8 cellular contexts compared by ENCODE assay signal in the genomic region with DNA sequence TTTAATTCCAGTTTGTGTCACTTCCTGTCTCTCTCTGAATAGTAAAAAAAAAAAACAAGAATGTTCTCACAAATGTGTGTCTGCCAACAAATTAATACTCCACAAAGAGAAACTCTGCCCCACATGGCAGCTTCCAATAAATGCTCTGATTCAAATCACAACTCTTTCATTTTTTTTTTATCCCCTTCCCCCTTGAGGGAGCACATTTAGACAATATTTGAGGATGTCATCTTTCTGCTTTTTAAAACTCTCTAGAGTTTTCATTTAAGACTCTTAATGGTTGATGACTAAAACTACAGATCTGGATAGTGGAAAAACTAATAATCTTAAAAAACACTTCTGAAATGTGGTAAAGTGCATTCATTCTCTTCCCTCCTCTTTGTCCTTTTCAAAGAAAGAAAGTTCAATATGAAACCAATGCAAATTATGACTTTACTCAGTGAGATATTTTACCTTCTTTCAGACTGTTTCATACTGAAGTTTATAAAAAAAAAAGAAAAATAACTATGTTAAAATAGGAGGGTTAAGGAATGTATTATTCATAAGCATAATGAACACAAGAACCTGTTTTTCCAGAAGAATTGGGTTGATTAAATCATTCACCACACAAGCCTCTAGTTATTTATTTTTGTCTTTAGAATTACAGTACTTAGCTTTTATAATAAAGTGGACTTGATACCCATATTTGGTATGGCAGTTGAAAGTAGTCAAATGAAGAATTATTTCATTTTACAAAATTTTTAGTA. TPM values are rescaled to one million over a fixed set of nuclear protein-coding genes. Genes with fewer than 3 reads are reported as not detected.
DNase-seq lines count a peak whose midpoint lies in the region; ATAC-seq and TF ChIP-seq lines count a peak whose summit lies in the region.

No MANE protein-coding gene starts in this region.

- H3K27me3 Mint-ChIP-seq in natural killer cell (ENCODE audit: low read depth in 2 of 2), result no peaks in the 10 kb centered on the region

- POLR2A ChIA-PET in HEK293 (lab: Yijun Ruan, JAX), result interaction anchor here (0.7 kb wide), 1 partner anchor 792 kb away, joined by 5 read pairs; no protein-coding TSS in a partner anchor
- POLR2A ChIA-PET in Panc1 (lab: Charles Lee), result interaction anchor here (0.7 kb wide), 1 partner anchor 98 kb away, joined by 4 read pairs; no protein-coding TSS in a partner anchor

- no TSS peak for BruUV-seq in Panc1 (replicated peaks; lab: Mats Ljungman, UMichigan)

- H3K27ac ChIP-seq in HEK293 (ENCODE audit: extremely low read depth, low read depth, low read length) (no peak overlapping the region), Panc1 (ENCODE audit: low read length) (peak overlapping the region; percentile 88), dorsolateral prefrontal cortex (peak overlapping the region in 37 of 59 donors; percentile 2 to 78 (median 47))

- peaks cover 10% of the 10 kb centered on the region for H3K36me3 Mint-ChIP-seq in natural killer cell

- CTCF ChIA-PET in HEK293 (lab: Yijun Ruan, JAX), result interaction anchor here (0.5 to 1.1 kb wide), 4 partner anchors 73 to 686 kb away, joined by 4 to 6 read pairs (median 5); no protein-coding TSS in a partner anchor
- CTCF ChIA-PET in Panc1 (lab: Charles Lee), result interaction anchor here (0.7 kb wide), 2 partner anchors 24 to 182 kb away, joined by 3 to 10 read pairs; no protein-coding TSS in a partner anchor

- ATAC-seq in Panc1, result no peak
- ATAC-seq in natural killer cell, result peak; percentile 47 to 66 (median 57)
- ATAC-seq in HG03457 (IDR thresholded peaks at IDR 0.05; ENCODE audit: unreplicated experiment), result no peak

- H3K4me3 ChIP-seq in HEK293 (ENCODE audit: low read depth, low read length) (no peak overlapping the region), Panc1 (ENCODE audit: low read depth in 2 of 2, low read length in 2 of 2) (no peak overlapping the region), dorsolateral prefrontal cortex (peak overlapping the region in 23 of 59 donors; percentile 0 to 43 (median 20))

- H3K27ac Mint-ChIP-seq in natural killer cell, result peak overlapping the region; percentile 93 to 95

- H3K36me3 ChIP-seq in HEK293 (ENCODE audit: control insufficient read depth in 2 of 2, insufficient read depth in 1 of 2, low read length in 2 of 2) (peaks cover 8 to 21% of the 10 kb centered on the region in 2 experiments), Panc1 (ENCODE audit: control insufficient read depth, insufficient read depth, low read length) (no peaks in the 10 kb centered on the region; the same call in 1 of the 2 replicates)

- no peaks in the 10 kb centered on the region for H3K9me3 Mint-ChIP-seq in natural killer cell

- no peaks in the 10 kb centered on the region for H3K27me3 ChIP-seq in Panc1 (ENCODE audit: control insufficient read depth, insufficient read depth, low read length)
- H3K27me3 ChIP-seq in dorsolateral prefrontal cortex, result no peaks in the 10 kb centered on the region

- in situ Hi-C loops in Panc1 (cut with HindIII; ENCODE audit: low pct_unique_long_range_greater_than_20kb, low sequenced_read_pairs), result no loop called here

- H3K4me3 Mint-ChIP-seq in natural killer cell, result peak overlapping the region; percentile 86

- 0 out of 3 replicates have a peak, but pooled peaks have one; percentile 9 for TF ChIP-seq CTCF in GM12872 (IDR thresholded peaks at IDR 0.05; ENCODE audit: insufficient read depth, low read depth, low read length)
- no peak for TF ChIP-seq CTCF in HEK293 (tag by site-specific recombination; IDR thresholded peaks at IDR 0.05)
- TF ChIP-seq CTCF in Panc1 (IDR thresholded peaks at IDR 0.05), result no peak; the same call in 1 of the 2 replicates
- TF ChIP-seq CTCF in dorsolateral prefrontal cortex (IDR thresholded peaks at IDR 0.05 in 54 of 56, conservative IDR thresholded peaks at IDR 0.05 in 2 of 56; ENCODE audit: low read depth in 1 of 56, partially characterized antibody in 56 of 56), result peak in 12 of 56 donors; percentile 7 to 34 (median 18)
- peak; percentile 22 for TF ChIP-seq CTCF in natural killer cell (IDR thresholded peaks at IDR 0.05)

- H3K9me3 ChIP-seq in HEK293 (ENCODE audit: control insufficient read depth, insufficient read depth, low read depth, low read length) (no peaks in the 10 kb centered on the region), Panc1 (ENCODE audit: control insufficient read depth, insufficient read depth, low read depth, low read length) (no peaks in the 10 kb centered on the region)

- intact Hi-C loops in Panc1 (cut with micrococcal nuclease; ENCODE audit: unreplicated experiment) (no loop called here), dorsolateral prefrontal cortex (cut with DNase I) (no loop called here), natural killer cell (cut with micrococcal nuclease) (loop anchor here (1.0 to 5.0 kb wide), 5 partner anchors 41 to 693 kb away; no protein-coding TSS in a partner anchor)

- peaks cover 48 to 52% of the 10 kb centered on the region in 2 donors for H3K4me1 Mint-ChIP-seq in natural killer cell

- H3K4me1 ChIP-seq in HEK293 (ENCODE audit: control insufficient read depth, insufficient read depth, low read length) (peaks cover 19% of the 10 kb centered on the region), Panc1 (ENCODE audit: control insufficient read depth, insufficient read depth, low read length) (peaks cover 58% of the 10 kb centered on the region)

- no peak for DNase-seq in Panc1 (ENCODE audit: low read depth, low spot score)
- no peak for DNase-seq in dorsolateral prefrontal cortex
- DNase-seq in natural killer cell, result no peak
- no peak for DNase-seq in NCI-H2081 (lab: John Stamatoyannopoulos, UW)
- no peak for DNase-seq in AG08396 (ENCODE audit: low spot score)

TF ChIP-seq in HEK293, 187 proteins besides CTCF, POLR2A, EP300 and RAD21:
- TF ChIP-seq, protein P1, sequence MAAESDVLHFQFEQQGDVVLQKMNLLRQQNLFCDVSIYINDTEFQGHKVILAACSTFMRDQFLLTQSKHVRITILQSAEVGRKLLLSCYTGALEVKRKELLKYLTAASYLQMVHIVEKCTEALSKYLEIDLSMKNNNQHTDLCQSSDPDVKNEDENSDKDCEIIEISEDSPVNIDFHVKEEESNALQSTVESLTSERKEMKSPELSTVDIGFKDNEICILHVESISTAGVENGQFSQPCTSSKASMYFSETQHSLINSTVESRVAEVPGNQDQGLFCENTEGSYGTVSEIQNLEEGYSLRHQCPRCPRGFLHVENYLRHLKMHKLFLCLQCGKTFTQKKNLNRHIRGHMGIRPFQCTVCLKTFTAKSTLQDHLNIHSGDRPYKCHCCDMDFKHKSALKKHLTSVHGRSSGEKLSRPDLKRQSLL (tag by site-specific recombination; IDR thresholded peaks at IDR 0.05), result no peak
- no peak for TF ChIP-seq ZFP41 (tag by site-specific recombination; IDR thresholded peaks at IDR 0.05; ENCODE audit: borderline replicate concordance)
- TF ChIP-seq ZNF214 (tag by site-specific recombination; IDR thresholded peaks at IDR 0.05; ENCODE audit: borderline replicate concordance), result no peak
- no peak for TF ChIP-seq ZNF324 (tag by site-specific recombination; IDR thresholded peaks at IDR 0.05)
- TF ChIP-seq MZF1 (tag by site-specific recombination; IDR thresholded peaks at IDR 0.05; ENCODE audit: borderline replicate concordance), result peak; percentile 93
- TF ChIP-seq GFI1B (tag by site-specific recombination; IDR thresholded peaks at IDR 0.05), result 0 out of 2 replicates have a peak, but pooled peaks have one; percentile 56
- TF ChIP-seq, protein P2, sequence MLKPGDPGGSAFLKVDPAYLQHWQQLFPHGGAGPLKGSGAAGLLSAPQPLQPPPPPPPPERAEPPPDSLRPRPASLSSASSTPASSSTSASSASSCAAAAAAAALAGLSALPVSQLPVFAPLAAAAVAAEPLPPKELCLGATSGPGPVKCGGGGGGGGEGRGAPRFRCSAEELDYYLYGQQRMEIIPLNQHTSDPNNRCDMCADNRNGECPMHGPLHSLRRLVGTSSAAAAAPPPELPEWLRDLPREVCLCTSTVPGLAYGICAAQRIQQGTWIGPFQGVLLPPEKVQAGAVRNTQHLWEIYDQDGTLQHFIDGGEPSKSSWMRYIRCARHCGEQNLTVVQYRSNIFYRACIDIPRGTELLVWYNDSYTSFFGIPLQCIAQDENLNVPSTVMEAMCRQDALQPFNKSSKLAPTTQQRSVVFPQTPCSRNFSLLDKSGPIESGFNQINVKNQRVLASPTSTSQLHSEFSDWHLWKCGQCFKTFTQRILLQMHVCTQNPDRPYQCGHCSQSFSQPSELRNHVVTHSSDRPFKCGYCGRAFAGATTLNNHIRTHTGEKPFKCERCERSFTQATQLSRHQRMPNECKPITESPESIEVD (tag by site-specific recombination; IDR thresholded peaks at IDR 0.05), result peak; percentile 83

RNA-seq across cellular contexts. Expression of a gene that starts 42.4 kb away (rescaled TPM):
- total RNA-seq in Panc1 (2021; ENCODE audit: unreplicated experiment) (22.7 TPM), dorsolateral prefrontal cortex (10 to 100 TPM; 24.8 to 70.5 (median 48.1) TPM), natural killer cell (10 to 100 TPM; 22.3 to 44.3 (median 31.3) TPM)
- polyA plus RNA-seq in Panc1 (2012; ENCODE audit: insufficient read length), result 7.6 TPM

Comparison
In these comparisons a context has a peak if more than half of its experiments do, and no peak if none do; other contexts are left out.
1. CTCF ChIP-seq: peak in GM12872 (single experiment) and natural killer cell (single experiment); none in HEK293 (single experiment) and Panc1 (single experiment).
2. ATAC-seq: peak in natural killer cell (3 of 3); none in Panc1 (single experiment) and HG03457 (single experiment).